14 cellular contexts compared by ENCODE assay signal in genomic region chr3:158808697-158809096, GRCh38. TPM values are rescaled to one million over a fixed set of nuclear protein-coding genes. Genes with fewer than 3 reads are reported as not detected.
DNase-seq lines count a peak whose midpoint lies in the region; ATAC-seq, FAIRE-seq and TF ChIP-seq lines count a peak whose summit lies in the region.
"Had no signal": no experiment of that assay in that cellular context is flagged by ENCODE, and none has a peak within 500 bp of the region (broad histone marks: within the 10 kb centered on the region; RNA-seq: fewer than 3 reads in every experiment).

No MANE protein-coding gene starts in this region.

- peaks cover 14 to 80% (median 26%) of the 10 kb centered on the region in 3 donors for H3K36me3 Mint-ChIP-seq in CD8-positive, alpha-beta memory T cell

- no peaks in the 10 kb centered on the region for H3K27me3 ChIP-seq in heart left ventricle
- H3K27me3 ChIP-seq in CD8-positive, alpha-beta memory T cell (ENCODE audit: insufficient read depth, low read length, poor library complexity, severe bottlenecking): no peaks in the 10 kb centered on the region
- H3K27me3 ChIP-seq: BLaER1 had no signal

- peaks cover 0 to 93% (median 87%) of the 10 kb centered on the region in 9 donors for H3K36me3 ChIP-seq in heart left ventricle
- peaks cover 34% of the 10 kb centered on the region for H3K36me3 ChIP-seq in CD8-positive, alpha-beta memory T cell (ENCODE audit: insufficient read depth, low read length)

- intact Hi-C loops in heart left ventricle (cut with DNase I) (no loop called here), cardiac septum (cut with DNase I) (loop anchor here (10.0 kb wide), 1 partner anchor 704 kb away; the partner anchor contains the start of gene SHOX2)

- peak; percentile 71 for FAIRE-seq in urothelium cell line (lab: Jason Lieb, UNC)
- FAIRE-seq: endometrium had no signal

- peak in 3 of 4 donors; percentile 47 to 60 (median 58) for ATAC-seq in heart left ventricle
- ATAC-seq: lower lobe of right lung; stimulated activated memory B cell treated with anti-CD40 and anti-IgM and Interleukin-4, amounts not matched to agents 10 μg/mL and 1 μg/mL and 100 μg/mL, for 72 hours had no signal

- H3K9me3 Mint-ChIP-seq in CD8-positive, alpha-beta memory T cell: no peaks in the 10 kb centered on the region
- H3K9me3 Mint-ChIP-seq: stimulated activated memory B cell treated with anti-CD40 and anti-IgM and Interleukin-4, amounts not matched to agents 10 μg/mL and 1 μg/mL and 100 μg/mL, for 72 hours had no signal

- H3K27ac ChIP-seq in heart left ventricle (peak overlapping the region in 2 of 12 donors; percentile 10 to 90), RWPE1 (no peak overlapping the region)
- H3K27ac ChIP-seq in CD8-positive, alpha-beta memory T cell (ENCODE audit: low read depth, low read length): no peak overlapping the region
- H3K27ac ChIP-seq: BLaER1 had no signal

- no peaks in the 10 kb centered on the region for H3K9me3 ChIP-seq in heart left ventricle
- H3K9me3 ChIP-seq in CD8-positive, alpha-beta memory T cell (ENCODE audit: low read length): no peaks in the 10 kb centered on the region
- H3K9me3 ChIP-seq: BLaER1, lower lobe of right lung had no signal

- H3K4me3 Mint-ChIP-seq in CD8-positive, alpha-beta memory T cell: no peak overlapping the region
- H3K4me3 Mint-ChIP-seq: stimulated activated memory B cell treated with anti-CD40 and anti-IgM and Interleukin-4, amounts not matched to agents 10 μg/mL and 1 μg/mL and 100 μg/mL, for 72 hours had no signal

- POLR2A ChIA-PET in RWPE1 (lab: Yijun Ruan, JAX; ENCODE audit: low non-redundant PET): interaction anchor here (0.6 kb wide), 1 partner anchor 133 kb away, joined by 3 read pairs; no protein-coding TSS in a partner anchor
- POLR2A ChIA-PET in CD8-positive, alpha-beta memory T cell (lab: Charles Lee): no interaction called here

- H3K27ac Mint-ChIP-seq in CD8-positive, alpha-beta memory T cell: peak overlapping the region in 1 of 8 donors; percentile 41
- H3K27ac Mint-ChIP-seq: stimulated activated memory B cell treated with anti-CD40 and anti-IgM and Interleukin-4, amounts not matched to agents 10 μg/mL and 1 μg/mL and 100 μg/mL, for 72 hours had no signal

- TF ChIP-seq CTCF in heart left ventricle (IDR thresholded peaks at IDR 0.05) (no peak), RWPE1 (conservative IDR thresholded peaks at IDR 0.05; ENCODE audit: low read depth) (no peak), fibroblast of mammary gland (conservative IDR thresholded peaks at IDR 0.05; ENCODE audit: control insufficient read depth, insufficient read depth, low read depth, low read length) (no peak)

- peaks cover 0 to 78% (median under 1%) of the 10 kb centered on the region in 12 donors for H3K4me1 ChIP-seq in heart left ventricle
- H3K4me1 ChIP-seq in CD8-positive, alpha-beta memory T cell (ENCODE audit: insufficient read depth, low read length): peaks cover 11% of the 10 kb centered on the region

- H3K4me1 Mint-ChIP-seq in CD8-positive, alpha-beta memory T cell: peaks cover 12 to 29% (median 28%) of the 10 kb centered on the region in 3 donors

- DNase-seq in heart left ventricle: no peak
- no peak for DNase-seq in cardiac septum (ENCODE audit: low spot score)
- peak; percentile 30 for DNase-seq in RWPE1 (ENCODE audit: low spot score)
- peak; percentile 85 for DNase-seq in fibroblast of mammary gland (ENCODE audit: low read depth)
- peak; percentile 79 for DNase-seq in urothelium cell line (ENCODE audit: low spot score)
- no peak for DNase-seq in NCI-H524 (lab: John Stamatoyannopoulos, UW)
- no peak for DNase-seq in CD8-positive, alpha-beta memory T cell
- no peak for DNase-seq in HuH-7 (ENCODE audit: low spot score)
- DNase-seq: activated gamma-delta T cell treated with Interleukin-2 at 50 U/mL for 16 hours, lower lobe of right lung had no signal

- CTCF ChIA-PET in RWPE1 (lab: Yijun Ruan, JAX): interaction anchor here (0.9 kb wide), 1 partner anchor 16 kb away, joined by 3 read pairs; no protein-coding TSS in a partner anchor
- CTCF ChIA-PET in CD8-positive, alpha-beta memory T cell (lab: Charles Lee): no interaction called here

- TF ChIP-seq POLR2A in heart left ventricle (IDR thresholded peaks at IDR 0.05): no peak

- H3K27me3 Mint-ChIP-seq in CD8-positive, alpha-beta memory T cell: no peaks in the 10 kb centered on the region
- H3K27me3 Mint-ChIP-seq: stimulated activated memory B cell treated with anti-CD40 and anti-IgM and Interleukin-4, amounts not matched to agents 10 μg/mL and 1 μg/mL and 100 μg/mL, for 72 hours had no signal

- 84 to 94% (median 86%) methylated on average over 3 of the region's 3 CpGs for WGBS in heart left ventricle, 4 donors

- H3K4me3 ChIP-seq in heart left ventricle (no peak overlapping the region), fibroblast of mammary gland (ENCODE audit: control insufficient read depth, low read depth, low read length) (no peak overlapping the region)
- no peak overlapping the region for H3K4me3 ChIP-seq in CD8-positive, alpha-beta memory T cell (ENCODE audit: low read length)
- H3K4me3 ChIP-seq: BLaER1, lower lobe of right lung, skin epidermis had no signal

RNA-seq across cellular contexts. Expression of gene MFSD1, which starts 6.8 kb away (rescaled TPM):
- total RNA-seq in heart left ventricle (10 to 100 TPM; 19.2 to 71.4 (median 35.7) TPM), cardiac septum (23.9 TPM)
- polyA plus RNA-seq in heart left ventricle: 10 to 100 TPM in 1 of 2 donors, 1 to 10 TPM in 1; 9.6 to 41.4 TPM
- 10 to 100 TPM; 25.3 to 26.4 TPM for total RNA-seq in CD8-positive, alpha-beta memory T cell
- 53.0 TPM for polyA plus RNA-seq in CD8-positive, alpha-beta memory T cell

Comparison
In these comparisons a context has a peak if more than half of its experiments do, and no peak if none do; other contexts are left out.
1. DNase-seq: peak in RWPE1 (single experiment), fibroblast of mammary gland (single experiment) and urothelium cell line (single experiment); none in heart left ventricle (0 of 5), cardiac septum (single experiment), NCI-H524 (0 of 2), CD8-positive, alpha-beta memory T cell (0 of 5) and HuH-7 (single experiment).